In genomic region chr6:37089783-37090182, GRCh38 we compare ENCODE assay signal across 24 cellular contexts.
DNase-seq lines count a peak whose midpoint lies in the region; ATAC-seq, FAIRE-seq and TF ChIP-seq lines count a peak whose summit lies in the region.
"Had no signal": no experiment of that assay in that cellular context is flagged by ENCODE, and none has a peak within 500 bp of the region (broad histone marks: within the 10 kb centered on the region; RNA-seq: fewer than 3 reads in every experiment).

No MANE protein-coding gene starts in this region.

- H3K4me3 ChIP-seq in DND-41 (ENCODE audit: low read depth in 1 of 2, low read length in 2 of 2) (no peak overlapping the region), HEK293 (ENCODE audit: low read depth, low read length) (no peak overlapping the region), H1 (ENCODE audit: extremely low read depth in 1 of 4, insufficient read depth in 2 of 4, low read depth in 3 of 4, low read length in 4 of 4) (no peak overlapping the region)
- H3K4me3 ChIP-seq: A549; BLaER1 treated with 17β-estradiol and CSF1 and Interleukin-3, amounts not matched to agents 10 nM and 100 nM had no signal

- POLR2A ChIA-PET in HEK293 (lab: Yijun Ruan, JAX), result interaction anchor here (1.0 to 1.2 kb wide), 2 partner anchors 13 to 81 kb away, joined by 5 to 9 read pairs; no protein-coding TSS in a partner anchor
- POLR2A ChIA-PET in WTC11 (lab: Charles Lee), result no interaction called here
- POLR2A ChIA-PET in H1 (lab: Charles Lee; ENCODE audit: partially characterized antibody), result interaction anchor here (0.7 to 1.8 kb wide), 8 partner anchors 10 to 83 kb away, joined by 3 to 5 read pairs (median 4); no protein-coding TSS in a partner anchor

- WGBS in H1 (ENCODE audit: extremely low coverage in 1 of 2, insufficient coverage in 1 of 2, insufficient read length in 1 of 2, insufficient replicate concordance in 2 of 2, low coverage in 1 of 2, low lambda C conversion rate in 2 of 2, missing lambda C conversion rate in 1 of 2), 2 experiments, result 82% methylated on average over 3 of the region's 3 CpGs; no CpG with 5 or more reads in 1 of the 2 experiments

- H3K79me2 ChIP-seq in DND-41 (ENCODE audit: insufficient read depth, low read length) (no peaks in the 10 kb centered on the region), H1 (ENCODE audit: control insufficient read depth in 1 of 2, insufficient read depth in 2 of 2, low read length in 2 of 2) (no peaks in the 10 kb centered on the region)

- intact Hi-C loops in posterior vena cava (cut with DNase I), result no loop called here
- intact Hi-C loops in Right ventricle myocardium inferior (cut with DNase I), result no loop called here

- no peak overlapping the region for H2AK5ac ChIP-seq in H1 (ENCODE audit: low read depth, low read length)

- TF ChIP-seq EP300 in H1 (IDR thresholded peaks at IDR 0.05; ENCODE audit: borderline replicate concordance in 1 of 2, low read depth in 2 of 2, low read length in 2 of 2), result no peak

- no peak overlapping the region for H4K8ac ChIP-seq in H1 (ENCODE audit: extremely low read depth, insufficient read depth, low read length)

- no peaks in the 10 kb centered on the region for H3K27me3 ChIP-seq in DND-41 (ENCODE audit: insufficient read depth, low read length, poor library complexity)
- no peaks in the 10 kb centered on the region for H3K27me3 ChIP-seq in H1 (replicated peaks in 1 of 4; ENCODE audit: control insufficient read depth in 3 of 4, extremely low read depth in 1 of 4, insufficient read depth in 3 of 4, low read length in 3 of 4)
- H3K27me3 ChIP-seq: BE2C; BLaER1 treated with 17β-estradiol and CSF1 and Interleukin-3, amounts not matched to agents 10 nM and 100 nM had no signal

- no peak for DNase-seq in DND-41
- DNase-seq in WTC11 (ENCODE audit: low spot score), result no peak
- no peak for DNase-seq in H1 (ENCODE audit: low read depth in 1 of 2, low spot score in 2 of 2)
- no peak for DNase-seq in activated CD8-positive, alpha-beta memory T cell treated with anti-CD3 and anti-CD28 coated beads, Interleukin-2, amount 50 U/mL, for 4 hours
- no peak for DNase-seq in posterior vena cava (ENCODE audit: low spot score)
- DNase-seq in Right ventricle myocardium inferior (ENCODE audit: missing footprints), result no peak
- DNase-seq: 8988T; ACHN; AML-193; BE2C; CD4-positive, alpha-beta T cell; CD8-positive, alpha-beta memory T cell; DMS 273 treated with DMSO at 0.1 percent for 48 hours; DMS79 treated with DMSO at 0.1 percent for 48 hours; H9; HFFc6 had no signal

- peak overlapping the region; percentile 72; the same call in 1 of the 2 replicates for H2BK20ac ChIP-seq in H1 (ENCODE audit: low read length)

- H3K4me1 ChIP-seq in DND-41 (ENCODE audit: insufficient read depth, low read length) (peaks cover 13% of the 10 kb centered on the region), HEK293 (ENCODE audit: control insufficient read depth, insufficient read depth, low read length) (no peaks in the 10 kb centered on the region), H1 (replicated peaks in 1 of 4; ENCODE audit: control insufficient read depth in 3 of 4, insufficient read depth in 4 of 4, low read length in 3 of 4) (peaks cover 0 to 5% (median 1%) of the 10 kb centered on the region in 4 experiments; a peak in 4 of 7 replicates)
- H3K4me1 ChIP-seq: A549, BE2C had no signal

- no peak overlapping the region for H3K56ac ChIP-seq in H1 (replicated peaks; ENCODE audit: insufficient read length, low read depth, low read length)

- H3K36me3 Mint-ChIP-seq in WTC11, result no peaks in the 10 kb centered on the region
- H3K36me3 Mint-ChIP-seq: CD8-positive, alpha-beta memory T cell had no signal

- TF ChIP-seq CTCF in DND-41 (IDR thresholded peaks at IDR 0.05; ENCODE audit: borderline replicate concordance, extremely low read depth, low read length, poor library complexity, severe bottlenecking), result no peak
- TF ChIP-seq CTCF in HEK293 (tag by site-specific recombination; IDR thresholded peaks at IDR 0.05), result no peak
- no peak for TF ChIP-seq CTCF in WTC11 (IDR thresholded peaks at IDR 0.05)
- TF ChIP-seq CTCF in H1 (IDR thresholded peaks at IDR 0.05; ENCODE audit: control extremely low read depth in 1 of 3, insufficient read depth in 1 of 3, low read depth in 1 of 3, low read length in 3 of 3), result no peak

- FAIRE-seq in H1 (lab: Jason Lieb, UNC), result no peak
- FAIRE-seq: A549, D721Med, G401.6, GM12892 had no signal

- H3K27ac ChIP-seq in DND-41 (ENCODE audit: low read length), result no peak overlapping the region
- no peak overlapping the region for H3K27ac ChIP-seq in HEK293 (ENCODE audit: extremely low read depth, low read depth, low read length)
- H3K27ac ChIP-seq in H1 (ENCODE audit: low read depth, low read length), result no peak overlapping the region
- H3K27ac ChIP-seq: A549; BLaER1 treated with 17β-estradiol and CSF1 and Interleukin-3, amounts not matched to agents 10 nM and 100 nM had no signal

- no peak overlapping the region for H4K5ac ChIP-seq in H1 (ENCODE audit: insufficient read length, low read depth, low read length)

- H2BK5ac ChIP-seq in H1 (ENCODE audit: low read depth, low read length), result no peak overlapping the region

- H4K20me1 ChIP-seq in DND-41 (ENCODE audit: insufficient read depth, low read length) (no peaks in the 10 kb centered on the region), H1 (replicated peaks in 1 of 2; ENCODE audit: control insufficient read depth in 1 of 2, insufficient read depth in 2 of 2, low read length in 2 of 2) (no peaks in the 10 kb centered on the region)
- H4K20me1 ChIP-seq: BLaER1 treated with 17β-estradiol and CSF1 and Interleukin-3, amounts not matched to agents 10 nM and 100 nM had no signal

- peaks cover 3% of the 10 kb centered on the region; the same call in 1 of the 2 replicates for H3K9me3 Mint-ChIP-seq in WTC11
- H3K9me3 Mint-ChIP-seq: CD4-positive, alpha-beta T cell; CD8-positive, alpha-beta memory T cell; H9; HFFc6 had no signal

- no peaks in the 10 kb centered on the region for H3K36me3 ChIP-seq in DND-41 (ENCODE audit: insufficient read depth, low read length)
- no peaks in the 10 kb centered on the region for H3K36me3 ChIP-seq in HEK293 (ENCODE audit: control insufficient read depth in 2 of 2, insufficient read depth in 1 of 2, low read length in 2 of 2)
- H3K36me3 ChIP-seq in H1 (ENCODE audit: control insufficient read depth in 2 of 4, insufficient read depth in 4 of 4, low read length in 3 of 4), result no peaks in the 10 kb centered on the region
- H3K36me3 ChIP-seq: BE2C; BLaER1 treated with 17β-estradiol and CSF1 and Interleukin-3, amounts not matched to agents 10 nM and 100 nM had no signal

- CTCF ChIA-PET in HEK293 (lab: Yijun Ruan, JAX), result interaction anchor here (0.8 kb wide), 1 partner anchor 13 kb away, joined by 3 read pairs; no protein-coding TSS in a partner anchor
- CTCF ChIA-PET in WTC11 (lab: Charles Lee), result interaction anchor here (0.5 to 0.8 kb wide), 3 partner anchors 26 to 72 kb away, joined by 3 read pairs; no protein-coding TSS in a partner anchor
- CTCF ChIA-PET in H1 (lab: Charles Lee; ENCODE audit: partially characterized antibody), result interaction anchor here (0.8 to 1.2 kb wide), 4 partner anchors 12 to 60 kb away, joined by 3 to 5 read pairs (median 4); no protein-coding TSS in a partner anchor

- 0 out of 2 replicates have a peak overlapping the region, but pooled peaks have one; percentile 3 for H2BK12ac ChIP-seq in H1 (ENCODE audit: low read depth, low read length)

- H3K4me3 Mint-ChIP-seq in WTC11, result no peak overlapping the region
- H3K4me3 Mint-ChIP-seq: CD14-positive monocyte; CD4-positive, alpha-beta T cell; CD8-positive, alpha-beta memory T cell; HFFc6 had no signal

- H3K79me1 ChIP-seq in H1 (ENCODE audit: low read depth, low read length), result no peaks in the 10 kb centered on the region

- H3K9me3 ChIP-seq in DND-41 (ENCODE audit: insufficient read depth, low read length, severe bottlenecking), result no peaks in the 10 kb centered on the region
- H3K9me3 ChIP-seq in HEK293 (ENCODE audit: control insufficient read depth, insufficient read depth, low read depth, low read length), result no peaks in the 10 kb centered on the region
- no peaks in the 10 kb centered on the region for H3K9me3 ChIP-seq in H1 (ENCODE audit: insufficient read depth in 2 of 2, low read depth in 1 of 2, low read length in 1 of 2)
- H3K9me3 ChIP-seq: A549; BE2C; BLaER1 treated with 17β-estradiol and CSF1 and Interleukin-3, amounts not matched to agents 10 nM and 100 nM had no signal

- 0 out of 2 replicates have a peak overlapping the region, but pooled peaks have one; percentile 13 for H2BK15ac ChIP-seq in H1 (ENCODE audit: low read length)

- H3K4ac ChIP-seq in H1 (replicated peaks; ENCODE audit: insufficient read length, low read depth, low read length), result no peak overlapping the region

- no peak overlapping the region for H3K9ac ChIP-seq in DND-41 (ENCODE audit: low read depth, low read length)
- no peak overlapping the region for H3K9ac ChIP-seq in H1 (replicated peaks in 1 of 4; ENCODE audit: extremely low read depth in 1 of 4, low read depth in 3 of 4, low read length in 3 of 4)
- H3K9ac ChIP-seq: BLaER1 treated with 17β-estradiol and CSF1 and Interleukin-3, amounts not matched to agents 10 nM and 100 nM had no signal

- ATAC-seq in DND-41 (ENCODE audit: insufficient read depth, low read depth) (0 out of 3 replicates have a peak, but pooled peaks have one; percentile 19), WTC11 (peak; percentile 44), Right ventricle myocardium inferior (no peak)
- ATAC-seq: A549, HCT116 had no signal

- H3K27ac Mint-ChIP-seq in WTC11, result no peak overlapping the region
- H3K27ac Mint-ChIP-seq: CD14-positive monocyte; CD4-positive, alpha-beta T cell; H9; HFFc6 had no signal

- no peak overlapping the region for H3K18ac ChIP-seq in H1 (ENCODE audit: extremely low read depth, low read length)

- no peak for TF ChIP-seq RAD21 in H1 (IDR thresholded peaks at IDR 0.05 in 1 of 2, conservative IDR thresholded peaks at IDR 0.05 in 1 of 2; ENCODE audit: low read depth in 2 of 2, low read length in 2 of 2)

- H2AFZ ChIP-seq in DND-41 (ENCODE audit: low read depth, low read length), result no peak overlapping the region
- no peak overlapping the region for H2AFZ ChIP-seq in H1 (ENCODE audit: low read length)

- no peaks in the 10 kb centered on the region for H3K27me3 Mint-ChIP-seq in WTC11 (ENCODE audit: low read depth)
- H3K27me3 Mint-ChIP-seq: CD4-positive, alpha-beta T cell; CD8-positive, alpha-beta memory T cell had no signal

- no peak for TF ChIP-seq POLR2A in H1 (IDR thresholded peaks at IDR 0.05; ENCODE audit: control extremely low read depth in 1 of 2, low read depth in 2 of 2, low read length in 2 of 2)

- H3K14ac ChIP-seq in H1 (ENCODE audit: insufficient read length), result no peak overlapping the region

- no peak overlapping the region for H3K4me2 ChIP-seq in DND-41 (ENCODE audit: insufficient read depth, low read length)
- H3K4me2 ChIP-seq in H1 (ENCODE audit: insufficient read depth in 1 of 2, low read depth in 2 of 2, low read length in 2 of 2), result no peak overlapping the region
- H3K4me2 ChIP-seq: A549; BLaER1 treated with 17β-estradiol and CSF1 and Interleukin-3, amounts not matched to agents 10 nM and 100 nM had no signal

- no peaks in the 10 kb centered on the region for H3K23me2 ChIP-seq in H1 (ENCODE audit: low read depth, low read length)

- no peak overlapping the region for H2BK120ac ChIP-seq in H1 (replicated peaks; ENCODE audit: low read depth, low read length)

- H4K91ac ChIP-seq in H1 (replicated peaks; ENCODE audit: insufficient read length, low read length), result no peak overlapping the region

- no peak overlapping the region for H3K23ac ChIP-seq in H1 (ENCODE audit: insufficient read length)

- H3K4me1 Mint-ChIP-seq in WTC11, result peaks cover 25% of the 10 kb centered on the region
